Comparison of ENCODE assay signal across 1 cellular context in the genomic region with DNA sequence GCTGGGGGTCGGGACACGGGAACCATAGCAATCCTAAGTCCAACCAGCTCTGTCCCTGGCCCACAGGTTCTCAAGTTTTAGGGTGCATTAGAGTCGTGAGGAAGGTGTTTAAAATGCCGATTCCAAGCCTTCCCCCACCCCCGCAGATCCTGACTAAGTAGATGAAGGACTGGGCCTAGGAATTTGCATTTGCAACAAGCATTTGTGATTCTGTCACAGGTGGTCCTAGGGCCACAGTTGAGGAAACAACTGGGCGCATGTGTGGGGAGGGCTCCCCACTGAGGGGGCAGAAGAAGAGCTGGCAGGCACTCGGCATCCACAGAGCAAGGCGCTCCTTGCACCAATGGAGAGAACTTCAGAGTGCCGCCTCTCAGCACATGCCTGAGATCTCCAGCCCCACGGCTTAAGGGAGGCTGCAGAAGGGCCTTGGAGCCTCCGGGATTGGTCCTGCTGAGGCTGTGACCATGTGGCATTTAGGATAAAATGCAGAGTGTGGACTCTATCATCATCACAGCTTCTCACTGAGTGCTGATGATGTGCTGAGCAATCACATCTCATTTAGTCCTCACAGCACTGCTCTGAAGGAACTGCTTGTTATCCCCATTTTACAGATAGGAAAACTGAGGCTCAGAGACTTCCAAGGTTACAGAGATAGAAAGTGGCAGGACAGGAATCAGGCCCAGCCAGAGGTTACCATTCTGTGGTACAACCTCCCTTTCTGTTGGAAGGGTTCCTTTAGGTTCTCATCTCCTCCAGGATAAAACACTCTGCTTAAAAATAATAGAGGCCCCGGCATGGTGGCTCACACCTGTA.
TF ChIP-seq lines count a peak whose summit lies in the region.

No MANE protein-coding gene starts in this region.

TF ChIP-seq in K562, 482 proteins besides CTCF, POLR2A, EP300 and RAD21:
- TF ChIP-seq RBM39 (optimal IDR thresholded peaks at IDR 0.05; ENCODE audit: low read depth, low read length) (no peak), MIER1 (IDR thresholded peaks at IDR 0.05; ENCODE audit: low read depth) (no peak), RCOR1 (IDR thresholded peaks at IDR 0.05; ENCODE audit: borderline replicate concordance in 1 of 2, low read depth in 2 of 2, low read length in 2 of 2) (0 out of 4 replicates have a peak, but pooled peaks of 1 of the 2 experiments have one; percentile 41), CBX5 (IDR thresholded peaks at IDR 0.05; ENCODE audit: borderline replicate concordance, low read depth) (no peak), ADNP (tag; IDR thresholded peaks at IDR 0.05) (peak; percentile 71), ZNF134 (CRISPR knock-in tag; conservative IDR thresholded peaks at IDR 0.05) (no peak), BCOR (IDR thresholded peaks at IDR 0.05) (peak; percentile 85), RBM15 (IDR thresholded peaks at IDR 0.05; ENCODE audit: insufficient read depth, low read length) (no peak), ESRRA (IDR thresholded peaks at IDR 0.05; ENCODE audit: borderline replicate concordance, low read depth) (peak; percentile 45; the same call in 1 of the 2 replicates), KDM1A (IDR thresholded peaks at IDR 0.05) (peak; percentile 25 to 48; a peak in 2 of 4 replicates), ZNF239 (CRISPR knock-in tag; IDR thresholded peaks at IDR 0.05) (no peak), RBM25 (IDR thresholded peaks at IDR 0.05; ENCODE audit: low read depth, low read length, severe bottlenecking) (peak; percentile 87), RBFOX2 (IDR thresholded peaks at IDR 0.05; ENCODE audit: low read depth, low read length) (no peak)
- TF ChIP-seq, protein P1, sequence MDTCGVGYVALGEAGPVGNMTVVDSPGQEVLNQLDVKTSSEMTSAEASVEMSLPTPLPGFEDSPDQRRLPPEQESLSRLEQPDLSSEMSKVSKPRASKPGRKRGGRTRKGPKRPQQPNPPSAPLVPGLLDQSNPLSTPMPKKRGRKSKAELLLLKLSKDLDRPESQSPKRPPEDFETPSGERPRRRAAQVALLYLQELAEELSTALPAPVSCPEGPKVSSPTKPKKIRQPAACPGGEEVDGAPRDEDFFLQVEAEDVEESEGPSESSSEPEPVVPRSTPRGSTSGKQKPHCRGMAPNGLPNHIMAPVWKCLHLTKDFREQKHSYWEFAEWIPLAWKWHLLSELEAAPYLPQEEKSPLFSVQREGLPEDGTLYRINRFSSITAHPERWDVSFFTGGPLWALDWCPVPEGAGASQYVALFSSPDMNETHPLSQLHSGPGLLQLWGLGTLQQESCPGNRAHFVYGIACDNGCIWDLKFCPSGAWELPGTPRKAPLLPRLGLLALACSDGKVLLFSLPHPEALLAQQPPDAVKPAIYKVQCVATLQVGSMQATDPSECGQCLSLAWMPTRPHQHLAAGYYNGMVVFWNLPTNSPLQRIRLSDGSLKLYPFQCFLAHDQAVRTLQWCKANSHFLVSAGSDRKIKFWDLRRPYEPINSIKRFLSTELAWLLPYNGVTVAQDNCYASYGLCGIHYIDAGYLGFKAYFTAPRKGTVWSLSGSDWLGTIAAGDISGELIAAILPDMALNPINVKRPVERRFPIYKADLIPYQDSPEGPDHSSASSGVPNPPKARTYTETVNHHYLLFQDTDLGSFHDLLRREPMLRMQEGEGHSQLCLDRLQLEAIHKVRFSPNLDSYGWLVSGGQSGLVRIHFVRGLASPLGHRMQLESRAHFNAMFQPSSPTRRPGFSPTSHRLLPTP (IDR thresholded peaks at IDR 0.05; ENCODE audit: borderline replicate concordance, extremely low read depth, insufficient read length): no peak
- TF ChIP-seq, protein P2, sequence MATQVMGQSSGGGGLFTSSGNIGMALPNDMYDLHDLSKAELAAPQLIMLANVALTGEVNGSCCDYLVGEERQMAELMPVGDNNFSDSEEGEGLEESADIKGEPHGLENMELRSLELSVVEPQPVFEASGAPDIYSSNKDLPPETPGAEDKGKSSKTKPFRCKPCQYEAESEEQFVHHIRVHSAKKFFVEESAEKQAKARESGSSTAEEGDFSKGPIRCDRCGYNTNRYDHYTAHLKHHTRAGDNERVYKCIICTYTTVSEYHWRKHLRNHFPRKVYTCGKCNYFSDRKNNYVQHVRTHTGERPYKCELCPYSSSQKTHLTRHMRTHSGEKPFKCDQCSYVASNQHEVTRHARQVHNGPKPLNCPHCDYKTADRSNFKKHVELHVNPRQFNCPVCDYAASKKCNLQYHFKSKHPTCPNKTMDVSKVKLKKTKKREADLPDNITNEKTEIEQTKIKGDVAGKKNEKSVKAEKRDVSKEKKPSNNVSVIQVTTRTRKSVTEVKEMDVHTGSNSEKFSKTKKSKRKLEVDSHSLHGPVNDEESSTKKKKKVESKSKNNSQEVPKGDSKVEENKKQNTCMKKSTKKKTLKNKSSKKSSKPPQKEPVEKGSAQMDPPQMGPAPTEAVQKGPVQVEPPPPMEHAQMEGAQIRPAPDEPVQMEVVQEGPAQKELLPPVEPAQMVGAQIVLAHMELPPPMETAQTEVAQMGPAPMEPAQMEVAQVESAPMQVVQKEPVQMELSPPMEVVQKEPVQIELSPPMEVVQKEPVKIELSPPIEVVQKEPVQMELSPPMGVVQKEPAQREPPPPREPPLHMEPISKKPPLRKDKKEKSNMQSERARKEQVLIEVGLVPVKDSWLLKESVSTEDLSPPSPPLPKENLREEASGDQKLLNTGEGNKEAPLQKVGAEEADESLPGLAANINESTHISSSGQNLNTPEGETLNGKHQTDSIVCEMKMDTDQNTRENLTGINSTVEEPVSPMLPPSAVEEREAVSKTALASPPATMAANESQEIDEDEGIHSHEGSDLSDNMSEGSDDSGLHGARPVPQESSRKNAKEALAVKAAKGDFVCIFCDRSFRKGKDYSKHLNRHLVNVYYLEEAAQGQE (CRISPR knock-in tag; IDR thresholded peaks at IDR 0.05; ENCODE audit: low read depth): no peak
